In the genomic region with DNA sequence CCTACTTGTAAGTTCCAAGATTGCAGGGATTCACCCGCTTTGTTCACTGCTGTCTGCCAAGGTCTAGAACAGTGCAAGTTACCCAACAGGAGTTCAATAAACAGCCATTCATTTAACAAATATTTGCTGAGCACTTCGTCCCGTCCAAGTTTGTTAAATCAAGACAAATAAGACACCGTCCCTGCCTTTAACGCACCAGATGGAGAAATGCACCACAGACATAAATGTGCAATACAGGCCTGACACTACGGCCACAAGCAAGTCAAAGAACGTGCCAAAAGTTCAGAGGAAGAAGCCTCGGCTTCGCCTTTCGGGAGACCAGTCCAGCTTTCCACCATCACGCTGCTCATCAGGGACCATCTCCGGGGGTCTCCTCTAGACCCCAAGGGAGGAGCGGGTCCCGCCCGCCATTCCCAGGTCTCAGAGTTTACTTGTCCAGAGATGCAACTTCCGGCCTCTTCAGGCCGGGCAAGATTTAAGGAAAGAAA, we compare ENCODE assay signal across 8 cellular contexts. TPM values are rescaled to one million over a fixed set of nuclear protein-coding genes. Genes with fewer than 3 reads are reported as not detected.
DNase-seq lines count a peak whose midpoint lies in the region; ATAC-seq and TF ChIP-seq lines count a peak whose summit lies in the region.

No MANE protein-coding gene starts in this region.

- DNase-seq in EL (peak; percentile 33), NCI-H146 (lab: John Stamatoyannopoulos, UW) (peak; percentile 42), chondrocyte (ENCODE audit: low spot score) (no peak), lower lobe of right lung (no peak), tibial nerve (ENCODE audit: low spot score in 2 of 2) (no peak), NCI-H226 (no peak)
- no peak for DNase-seq in stimulated activated CD8-positive, alpha-beta memory T cell treated with anti-CD3 and anti-CD28 coated beads, Interleukin-4, amount 100 ng/mL, for 48 hours

- H3K4me1 ChIP-seq in lower lobe of right lung (peaks cover 42% of the 10 kb centered on the region), tibial nerve (peaks cover 0 to 53% (median 20%) of the 10 kb centered on the region in 4 donors)

- no peaks in the 10 kb centered on the region for H3K27me3 Mint-ChIP-seq in chondrocyte (ENCODE audit: low read depth)

- intact Hi-C loops in lower lobe of right lung (cut with DNase I) = no loop called here

- H3K27ac Mint-ChIP-seq in chondrocyte (ENCODE audit: unreplicated experiment) = peak overlapping the region; percentile 95

- H3K9me3 ChIP-seq in lower lobe of right lung = no peaks in the 10 kb centered on the region
- H3K9me3 ChIP-seq in tibial nerve = no peaks in the 10 kb centered on the region

- no peak for TF ChIP-seq POLR2A in tibial nerve (IDR thresholded peaks at IDR 0.05)

- ATAC-seq in GM21526 (IDR thresholded peaks at IDR 0.05; ENCODE audit: low FRiP score, unreplicated experiment) (peak; percentile 16), lower lobe of right lung (peak; percentile 0 to 31)

- peaks cover 15% of the 10 kb centered on the region for H3K36me3 Mint-ChIP-seq in chondrocyte (ENCODE audit: low read depth)

- TF ChIP-seq EP300 in tibial nerve (IDR thresholded peaks at IDR 0.05) = no peak

- H3K9me3 Mint-ChIP-seq in chondrocyte (ENCODE audit: low read depth) = no peaks in the 10 kb centered on the region

- TF ChIP-seq CTCF in chondrocyte (IDR thresholded peaks at IDR 0.05) = no peak
- no peak for TF ChIP-seq CTCF in lower lobe of right lung (IDR thresholded peaks at IDR 0.05)
- TF ChIP-seq CTCF in tibial nerve (IDR thresholded peaks at IDR 0.05) = no peak

- 1 to 2% methylated on average over 8 to 17 of the region's 17 CpGs for WGBS in tibial nerve, 2 donors

- peak overlapping the region; percentile 91 for H3K27ac ChIP-seq in lower lobe of right lung
- H3K27ac ChIP-seq in tibial nerve = peak overlapping the region; percentile 69 to 91 (median 88)

- H3K4me3 ChIP-seq in lower lobe of right lung (peak overlapping the region; percentile 83), tibial nerve (peak overlapping the region; percentile 63 to 84 (median 78))

- H3K27me3 ChIP-seq in lower lobe of right lung (ENCODE audit: low read depth) (no peaks in the 10 kb centered on the region), tibial nerve (no peaks in the 10 kb centered on the region)

- peak overlapping the region; percentile 100 for H3K4me3 Mint-ChIP-seq in chondrocyte (ENCODE audit: unreplicated experiment)

- H3K4me1 Mint-ChIP-seq in chondrocyte (ENCODE audit: low read depth) = peaks cover 27% of the 10 kb centered on the region

- H3K36me3 ChIP-seq in lower lobe of right lung (peaks cover 29% of the 10 kb centered on the region), tibial nerve (peaks cover 0 to 29% (median 0%) of the 10 kb centered on the region in 3 donors)

RNA-seq across cellular contexts. Expression of a gene that starts 0.4 kb away (rescaled TPM):
- total RNA-seq in chondrocyte (9.6 to 13.6 TPM (median 11.0 TPM) in 3 replicates), lower lobe of right lung (11.6 TPM), tibial nerve (10 to 100 TPM in 2 of 4 donors, 1 to 10 TPM in 2; 1.4 to 14.2 (median 9.4) TPM)

RNA-seq across cellular contexts. Expression of a gene that starts 0.6 kb away (rescaled TPM):
- total RNA-seq in chondrocyte (72.9 to 73.8 TPM (median 73.8 TPM) in 3 replicates), lower lobe of right lung (172 TPM), tibial nerve (100 to 1,000 TPM in 2 of 4 donors, 10 to 100 TPM in 2; 73.7 to 135 (median 105) TPM)

Comparison
In these comparisons a context has a peak if more than half of its experiments do, and no peak if none do; other contexts are left out.
1. DNase-seq: peak in EL (single experiment) and NCI-H146 (single experiment); none in chondrocyte (single experiment), lower lobe of right lung (single experiment), tibial nerve (0 of 2), NCI-H226 (single experiment) and stimulated activated CD8-positive, alpha-beta memory T cell treated with anti-CD3 and anti-CD28 coated beads, Interleukin-4, amount 100 ng/mL, for 48 hours (single experiment).